ENCODE assay signal across 22 cellular contexts in the genomic region with DNA sequence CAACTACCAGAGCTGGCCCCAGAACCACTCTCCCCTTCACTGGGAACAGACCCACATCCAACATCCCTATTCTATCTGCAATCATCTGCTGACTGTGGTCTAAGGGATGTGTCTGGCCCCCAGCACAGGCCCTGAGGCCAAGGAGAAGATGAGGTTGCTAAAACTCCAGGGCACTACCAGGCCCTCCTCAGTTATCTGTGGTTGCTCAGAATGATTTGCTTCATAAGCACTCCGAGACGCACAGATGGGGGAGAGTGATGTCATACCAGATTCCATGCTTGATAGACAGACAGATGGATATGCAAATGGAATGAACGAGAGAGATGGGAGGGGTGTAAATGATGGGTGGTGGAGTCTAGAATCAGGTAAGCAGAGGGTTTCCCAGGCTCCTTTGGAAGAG. TPM values are rescaled to one million over a fixed set of nuclear protein-coding genes. Genes with fewer than 3 reads are reported as not detected.
"Had no signal": no experiment of that assay in that cellular context is flagged by ENCODE, and none has a peak within 500 bp of the region (broad histone marks: within the 10 kb centered on the region; RNA-seq: fewer than 3 reads in every experiment).

No MANE protein-coding gene starts in this region.

- H3K4me3 ChIP-seq: ascending aorta, gastrocnemius medialis, heart right ventricle, left ventricle myocardium inferior, neural progenitor cell, ovary, thoracic aorta, upper lobe of right lung had no signal

- H3K36me3 Mint-ChIP-seq: activated naive CD4-positive, alpha-beta T cell treated with anti-CD3 and anti-CD28 coated beads, Interleukin-2, amount 10 ng/mL, durations not matched to agents 7 days and 5 days; naive thymus-derived CD4-positive, alpha-beta T cell; neural progenitor cell; stimulated activated effector memory CD8-positive, alpha-beta T cell treated with anti-CD3 and anti-CD28 coated beads, Interleukin-12 subunit alpha, Interleukin-12 subunit beta, amount 100 ng/mL, for 72 hours had no signal

- H3K4me1 Mint-ChIP-seq: activated CD4-positive, alpha-beta T cell treated with anti-CD3 and anti-CD28 coated beads, Interleukin-2, amount 10 ng/mL, durations not matched to agents 7 days and 5 days; activated naive CD4-positive, alpha-beta T cell treated with anti-CD3 and anti-CD28 coated beads, Interleukin-2, amount 10 ng/mL, durations not matched to agents 7 days and 5 days; activated naive CD8-positive, alpha-beta T cell treated with anti-CD3 and anti-CD28 coated beads, Interleukin-2, amount 50 U/mL, for 24 hours; stimulated activated effector memory CD8-positive, alpha-beta T cell treated with anti-CD3 and anti-CD28 coated beads, Interleukin-12 subunit alpha, Interleukin-12 subunit beta, amount 100 ng/mL, for 72 hours had no signal

- H3K9ac ChIP-seq: neural progenitor cell had no signal

- H2AFZ ChIP-seq: neural progenitor cell had no signal

- H3K27ac Mint-ChIP-seq: activated CD4-positive, alpha-beta T cell treated with anti-CD3 and anti-CD28 coated beads, Interleukin-2, amount 10 ng/mL, durations not matched to agents 7 days and 5 days; activated CD8-positive, alpha-beta T cell treated with anti-CD3 and anti-CD28 coated beads, Interleukin-2, amount 10 ng/mL, durations not matched to agents 7 days and 5 days; activated naive CD4-positive, alpha-beta T cell treated with anti-CD3 and anti-CD28 coated beads, Interleukin-2, amount 10 ng/mL, durations not matched to agents 7 days and 5 days; activated naive CD8-positive, alpha-beta T cell treated with anti-CD3 and anti-CD28 coated beads, Interleukin-2, amount 50 U/mL, for 24 hours; activated T-cell treated with anti-CD3 and anti-CD28 coated beads, Interleukin-2, amount 50 U/mL, for 24 hours; neural progenitor cell; stimulated activated effector memory CD8-positive, alpha-beta T cell treated with anti-CD3 and anti-CD28 coated beads, Interleukin-12 subunit alpha, Interleukin-12 subunit beta, amount 100 ng/mL, for 72 hours had no signal

- H3K9me3 Mint-ChIP-seq: activated CD4-positive, alpha-beta T cell treated with anti-CD3 and anti-CD28 coated beads, Interleukin-2, amount 10 ng/mL, durations not matched to agents 7 days and 5 days; activated naive CD4-positive, alpha-beta T cell treated with anti-CD3 and anti-CD28 coated beads, Interleukin-2, amount 10 ng/mL, durations not matched to agents 7 days and 5 days; activated naive CD8-positive, alpha-beta T cell treated with anti-CD3 and anti-CD28 coated beads, Interleukin-2, amount 50 U/mL, for 24 hours; activated T-cell treated with anti-CD3 and anti-CD28 coated beads, Interleukin-2, amount 50 U/mL, for 24 hours; stimulated activated effector memory CD8-positive, alpha-beta T cell treated with anti-CD3 and anti-CD28 coated beads, Interleukin-12 subunit alpha, Interleukin-12 subunit beta, amount 100 ng/mL, for 72 hours had no signal

- DNase-seq: activated CD4-positive, alpha-beta T cell treated with anti-CD3 and anti-CD28 coated beads, Interleukin-2, amount 10 ng/mL, durations not matched to agents 7 days and 5 days; activated CD8-positive, alpha-beta T cell treated with anti-CD3 and anti-CD28 coated beads, Interleukin-2, amount 10 ng/mL, durations not matched to agents 7 days and 5 days; activated naive CD4-positive, alpha-beta T cell treated with anti-CD3 and anti-CD28 coated beads, Interleukin-2, amount 10 ng/mL, durations not matched to agents 7 days and 5 days; activated naive CD8-positive, alpha-beta T cell treated with anti-CD3 and anti-CD28 coated beads, Interleukin-2, amount 50 U/mL, for 24 hours; activated T-cell treated with anti-CD3 and anti-CD28 coated beads, Interleukin-2, amount 50 U/mL, for 24 hours; cerebellar nuclear complex; cortex of kidney; effector CD8-positive, alpha-beta T cell; gastrocnemius medialis; heart right ventricle; kidney glomerular epithelial cell; left ventricle myocardium inferior; mammary epithelial cell; naive thymus-derived CD4-positive, alpha-beta T cell; ovary; stimulated activated CD4-positive, alpha-beta T cell treated with anti-CD3 and anti-CD28 coated beads, Interleukin-4, amount 100 ng/mL, for 24 hours; T1000; upper lobe of right lung had no signal

- H3K4me2 ChIP-seq: neural progenitor cell had no signal

- H3K4me1 ChIP-seq: gastrocnemius medialis, heart right ventricle, left ventricle myocardium inferior had no signal

- H3K36me3 ChIP-seq: ascending aorta, gastrocnemius medialis, heart right ventricle, left ventricle myocardium inferior, neural progenitor cell, ovary, thoracic aorta, upper lobe of right lung had no signal

- H3K27me3 ChIP-seq: ascending aorta, gastrocnemius medialis, neural progenitor cell, ovary, upper lobe of right lung had no signal

- H3K9me3 ChIP-seq: ascending aorta, gastrocnemius medialis, heart right ventricle, left ventricle myocardium inferior, ovary, thoracic aorta, upper lobe of right lung had no signal

- H3K4me3 Mint-ChIP-seq: activated CD4-positive, alpha-beta T cell treated with anti-CD3 and anti-CD28 coated beads, Interleukin-2, amount 10 ng/mL, durations not matched to agents 7 days and 5 days; activated CD8-positive, alpha-beta T cell treated with anti-CD3 and anti-CD28 coated beads, Interleukin-2, amount 10 ng/mL, durations not matched to agents 7 days and 5 days; activated naive CD4-positive, alpha-beta T cell treated with anti-CD3 and anti-CD28 coated beads, Interleukin-2, amount 10 ng/mL, durations not matched to agents 7 days and 5 days; activated naive CD8-positive, alpha-beta T cell treated with anti-CD3 and anti-CD28 coated beads, Interleukin-2, amount 50 U/mL, for 24 hours; activated T-cell treated with anti-CD3 and anti-CD28 coated beads, Interleukin-2, amount 50 U/mL, for 24 hours; naive thymus-derived CD4-positive, alpha-beta T cell; neural progenitor cell; stimulated activated effector memory CD8-positive, alpha-beta T cell treated with anti-CD3 and anti-CD28 coated beads, Interleukin-12 subunit alpha, Interleukin-12 subunit beta, amount 100 ng/mL, for 72 hours had no signal

- H3K27ac ChIP-seq: gastrocnemius medialis, heart right ventricle, left ventricle myocardium inferior, neural progenitor cell, thoracic aorta, upper lobe of right lung had no signal

RNA-seq across cellular contexts. Expression of gene CEMIP, which starts 57.8 kb away (rescaled TPM):
- total RNA-seq: activated CD4-positive, alpha-beta T cell treated with anti-CD3 and anti-CD28 coated beads, Interleukin-2, amount 10 ng/mL, durations not matched to agents 7 days and 5 days; activated CD8-positive, alpha-beta T cell treated with anti-CD3 and anti-CD28 coated beads, Interleukin-2, amount 10 ng/mL, durations not matched to agents 7 days and 5 days; ascending aorta; naive thymus-derived CD4-positive, alpha-beta T cell had no signal
